27 cellular contexts compared by ENCODE assay signal in the genomic region with DNA sequence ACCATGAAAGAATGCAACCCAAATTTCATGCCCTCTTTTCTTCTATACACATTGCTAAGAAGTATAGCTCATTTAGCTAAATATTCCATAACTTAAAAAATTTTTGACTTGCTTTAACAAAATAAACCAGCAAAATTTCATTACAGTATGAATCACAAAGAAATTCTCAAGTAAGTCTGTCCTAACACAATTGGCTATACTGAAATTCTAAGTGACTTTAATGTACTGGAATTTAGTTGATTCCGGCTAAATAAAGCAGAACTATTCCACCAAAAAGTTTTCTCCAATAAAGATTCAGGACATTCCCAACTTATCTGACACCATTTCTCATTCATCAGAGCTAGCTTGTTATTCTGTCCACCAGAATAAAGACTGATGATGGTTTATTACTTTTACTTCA.
"Had no signal": no experiment of that assay in that cellular context is flagged by ENCODE, and none has a peak within 500 bp of the region (broad histone marks: within the 10 kb centered on the region; RNA-seq: fewer than 3 reads in every experiment).

No MANE protein-coding gene starts in this region.

- DNase-seq: hypothalamus; immature natural killer cell; kidney; left colon; left lung; lower lobe of right lung; mammary epithelial cell; mesendoderm; naive B cell; natural killer cell; nephron progenitor cell; ovary; right lobe of liver; stimulated activated CD4-positive, alpha-beta T cell treated with anti-CD3 and anti-CD28 coated beads, Interleukin-1b, Interleukin-23, amount 100 ng/mL, for 48 hours; stimulated activated CD4-positive, alpha-beta T cell treated with anti-CD3 and anti-CD28 coated beads, Interleukin-2, amount 100 ng/mL, for 48 hours; stimulated activated CD4-positive, alpha-beta T cell treated with anti-CD3 and anti-CD28 coated beads, Interleukin-4, amount 100 ng/mL, for 4 hours; stimulated activated CD8-positive, alpha-beta memory T cell treated with anti-CD3 and anti-CD28 coated beads, Interleukin-4, amount 100 ng/mL, for 48 hours; stimulated activated naive CD4-positive, alpha-beta T cell treated with Interleukin-2 at 50 U/mL for 16 hours; stimulated activated naive CD8-positive, alpha-beta T cell treated with anti-CD3 and anti-CD28 coated beads, Interleukin-15, amount 100 ng/mL, for 72 hours; substantia nigra; upper lobe of left lung had no signal

- H3K4me3 ChIP-seq: left lung, lower lobe of right lung, ovary, right atrium auricular region, right lobe of liver, smooth muscle cell, tibial nerve, upper lobe of left lung, vagina had no signal

- FAIRE-seq: islet of Langerhans, kidney had no signal

- ATAC-seq: left colon; left lung; lower lobe of right lung; natural killer cell; right lobe of liver; stimulated activated memory B cell treated with anti-CD40 and anti-IgM and Interleukin-4, amounts not matched to agents 10 μg/mL and 1 μg/mL and 100 μg/mL, for 72 hours; stimulated activated naive CD8-positive, alpha-beta T cell treated with anti-CD3 and anti-CD28 coated beads, Interleukin-15, amount 100 ng/mL, for 72 hours had no signal

- H3K27ac ChIP-seq: left lung, lower lobe of right lung, ovary, right atrium auricular region, right lobe of liver, tibial nerve, upper lobe of left lung, vagina had no signal

- H3K27me3 ChIP-seq: left lung, ovary, right atrium auricular region, right lobe of liver, tibial nerve, upper lobe of left lung, vagina had no signal

- H3K9me3 ChIP-seq: left lung, lower lobe of right lung, ovary, right atrium auricular region, right lobe of liver, tibial nerve, upper lobe of left lung, vagina had no signal

- H3K36me3 ChIP-seq: ovary had no signal

- H3K4me2 ChIP-seq: smooth muscle cell had no signal
